In the genomic region with DNA sequence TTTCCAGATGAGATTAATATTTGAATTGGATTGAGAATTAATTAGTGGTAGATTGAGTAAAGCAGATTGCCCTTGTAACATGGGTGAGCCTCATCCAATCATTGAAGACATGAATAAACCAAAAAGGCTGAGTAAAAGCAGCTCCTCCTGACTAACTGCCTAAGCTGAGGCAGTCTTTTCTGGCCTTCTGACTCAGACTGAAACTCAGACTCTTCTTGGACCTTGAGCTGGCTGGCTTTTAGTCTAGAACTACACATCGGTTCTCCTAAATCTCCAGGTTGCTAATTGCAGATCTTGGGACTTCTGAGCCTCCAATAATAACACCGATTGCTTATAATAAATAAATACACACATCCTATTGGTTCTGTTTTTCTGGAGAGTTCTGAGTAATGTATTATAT, we compare ENCODE assay signal across 12 cellular contexts. TPM values are rescaled to one million over a fixed set of nuclear protein-coding genes. Genes with fewer than 3 reads are reported as not detected.
DNase-seq lines count a peak whose midpoint lies in the region; ATAC-seq, FAIRE-seq and TF ChIP-seq lines count a peak whose summit lies in the region.
"Had no signal": no experiment of that assay in that cellular context is flagged by ENCODE, and none has a peak within 500 bp of the region (broad histone marks: within the 10 kb centered on the region; RNA-seq: fewer than 3 reads in every experiment).

No MANE protein-coding gene starts in this region.

- no peaks in the 10 kb centered on the region for H3K9me3 Mint-ChIP-seq in activated CD8-positive, alpha-beta T cell treated with anti-CD3 and anti-CD28 coated beads for 36 hours
- H3K9me3 Mint-ChIP-seq in activated CD8-positive, alpha-beta T cell treated with anti-CD3 and anti-CD28 coated beads, Interleukin-2, amount 10 ng/mL, durations not matched to agents 7 days and 5 days (ENCODE audit: insufficient read depth), result no peaks in the 10 kb centered on the region

- no peak for DNase-seq in activated CD8-positive, alpha-beta T cell treated with anti-CD3 and anti-CD28 coated beads for 36 hours
- DNase-seq in activated CD8-positive, alpha-beta T cell treated with anti-CD3 and anti-CD28 coated beads, Interleukin-2, amount 10 ng/mL, durations not matched to agents 7 days and 5 days, result no peak
- DNase-seq in GM19239 (ENCODE audit: insufficient read length, low spot score) (peak; percentile 38), M059J (ENCODE audit: low read depth) (peak; percentile 26), iris pigment epithelial cell (ENCODE audit: low read depth) (peak; percentile 55), DMS153 (lab: John Stamatoyannopoulos, UW) (no peak), body of pancreas (no peak), NCI-H510A treated with DMSO at 0.1 percent for 48 hours (lab: John Stamatoyannopoulos, UW) (no peak)
- DNase-seq: ACHN; effector memory CD4-positive, alpha-beta T cell; mucosa of descending colon had no signal

- POLR2A ChIA-PET in activated CD8-positive, alpha-beta T cell treated with anti-CD3 and anti-CD28 coated beads for 36 hours (lab: Charles Lee), result no interaction called here
- POLR2A ChIA-PET in activated CD8-positive, alpha-beta T cell treated with anti-CD3 and anti-CD28 coated beads, Interleukin-2, amount 10 ng/mL, durations not matched to agents 7 days and 5 days (lab: Charles Lee), result no interaction called here

- FAIRE-seq in GM19239 (lab: Jason Lieb, UNC), result peak; percentile 11

- H3K36me3 ChIP-seq in body of pancreas (replicated peaks in 1 of 2; ENCODE audit: insufficient read depth in 1 of 2, low read depth in 2 of 2), result no peaks in the 10 kb centered on the region

- peak; percentile 65 for ATAC-seq in activated CD8-positive, alpha-beta T cell treated with anti-CD3 and anti-CD28 coated beads for 36 hours
- ATAC-seq in activated CD8-positive, alpha-beta T cell treated with anti-CD3 and anti-CD28 coated beads, Interleukin-2, amount 10 ng/mL, durations not matched to agents 7 days and 5 days, result no peak
- ATAC-seq in body of pancreas, result no peak
- ATAC-seq: mucosa of descending colon had no signal

- H3K36me3 Mint-ChIP-seq in activated CD8-positive, alpha-beta T cell treated with anti-CD3 and anti-CD28 coated beads for 36 hours (ENCODE audit: low read depth), result no peaks in the 10 kb centered on the region
- no peaks in the 10 kb centered on the region for H3K36me3 Mint-ChIP-seq in activated CD8-positive, alpha-beta T cell treated with anti-CD3 and anti-CD28 coated beads, Interleukin-2, amount 10 ng/mL, durations not matched to agents 7 days and 5 days (ENCODE audit: low read depth)

- no peak overlapping the region for H3K27ac ChIP-seq in body of pancreas

- 54 to 73% methylated on average over 2 of the region's 2 CpGs for WGBS in body of pancreas, 2 donors

- intact Hi-C loops in activated CD8-positive, alpha-beta T cell treated with anti-CD3 and anti-CD28 coated beads for 36 hours (cut with micrococcal nuclease), result no loop called here
- intact Hi-C loops in body of pancreas (cut with DNase I), result no loop called here

- peaks cover 20% of the 10 kb centered on the region for H3K4me1 ChIP-seq in body of pancreas

- no peaks in the 10 kb centered on the region for H3K27me3 Mint-ChIP-seq in activated CD8-positive, alpha-beta T cell treated with anti-CD3 and anti-CD28 coated beads for 36 hours
- H3K27me3 Mint-ChIP-seq in activated CD8-positive, alpha-beta T cell treated with anti-CD3 and anti-CD28 coated beads, Interleukin-2, amount 10 ng/mL, durations not matched to agents 7 days and 5 days (ENCODE audit: low read depth), result peaks cover 12% of the 10 kb centered on the region

- no peaks in the 10 kb centered on the region for H3K27me3 ChIP-seq in body of pancreas

- H3K4me3 Mint-ChIP-seq in activated CD8-positive, alpha-beta T cell treated with anti-CD3 and anti-CD28 coated beads for 36 hours, result no peak overlapping the region
- H3K4me3 Mint-ChIP-seq in activated CD8-positive, alpha-beta T cell treated with anti-CD3 and anti-CD28 coated beads, Interleukin-2, amount 10 ng/mL, durations not matched to agents 7 days and 5 days, result no peak overlapping the region

- no peak for TF ChIP-seq POLR2A in body of pancreas (IDR thresholded peaks at IDR 0.05)

- no peak for TF ChIP-seq CTCF in activated CD8-positive, alpha-beta T cell treated with anti-CD3 and anti-CD28 coated beads for 36 hours (IDR thresholded peaks at IDR 0.05)
- TF ChIP-seq CTCF in body of pancreas (IDR thresholded peaks at IDR 0.05), result no peak

- H3K4me1 Mint-ChIP-seq in activated CD8-positive, alpha-beta T cell treated with anti-CD3 and anti-CD28 coated beads for 36 hours (ENCODE audit: low read depth), result peaks cover 7% of the 10 kb centered on the region
- peaks cover 12% of the 10 kb centered on the region for H3K4me1 Mint-ChIP-seq in activated CD8-positive, alpha-beta T cell treated with anti-CD3 and anti-CD28 coated beads, Interleukin-2, amount 10 ng/mL, durations not matched to agents 7 days and 5 days (ENCODE audit: low read depth)

- CTCF ChIA-PET in activated CD8-positive, alpha-beta T cell treated with anti-CD3 and anti-CD28 coated beads for 36 hours (lab: Charles Lee), result interaction anchor here (0.7 to 8.9 kb wide), 8 partner anchors 11 to 87 kb away, joined by 3 to 81 read pairs (median 5); a partner anchor contains a TSS
- CTCF ChIA-PET in activated CD8-positive, alpha-beta T cell treated with anti-CD3 and anti-CD28 coated beads, Interleukin-2, amount 10 ng/mL, durations not matched to agents 7 days and 5 days (lab: Charles Lee), result interaction anchor here (1.1 to 7.1 kb wide), 7 partner anchors 11 to 87 kb away, joined by 4 to 77 read pairs (median 5); a partner anchor contains a TSS

- H3K9me3 ChIP-seq in body of pancreas, result no peaks in the 10 kb centered on the region
- H3K9me3 ChIP-seq: mucosa of descending colon had no signal

- H3K27ac Mint-ChIP-seq in activated CD8-positive, alpha-beta T cell treated with anti-CD3 and anti-CD28 coated beads for 36 hours, result no peak overlapping the region
- H3K27ac Mint-ChIP-seq in activated CD8-positive, alpha-beta T cell treated with anti-CD3 and anti-CD28 coated beads, Interleukin-2, amount 10 ng/mL, durations not matched to agents 7 days and 5 days, result no peak overlapping the region

- H3K4me3 ChIP-seq in body of pancreas, result no peak overlapping the region
- H3K4me3 ChIP-seq: mucosa of descending colon had no signal

RNA-seq across cellular contexts. Expression of a gene that starts 24.0 kb away (rescaled TPM):
- 100 to 1,000 TPM in 1 of 2 experiments, 10 to 100 TPM in 1; 96.2 to 100 TPM for total RNA-seq in activated CD8-positive, alpha-beta T cell treated with anti-CD3 and anti-CD28 coated beads for 36 hours
- total RNA-seq in activated CD8-positive, alpha-beta T cell treated with anti-CD3 and anti-CD28 coated beads, Interleukin-2, amount 10 ng/mL, durations not matched to agents 7 days and 5 days, result 10 to 100 TPM; 48.7 to 52.6 TPM
- 5.3 and 8.4 TPM in 2 replicates for total RNA-seq in M059J (2014; rRNA removed; shearing (Covaris generic))
- total RNA-seq in body of pancreas, result 10 to 100 TPM; 31.1 to 98.6 TPM

RNA-seq across cellular contexts. Expression of a gene that starts 35.6 kb away (rescaled TPM):
- total RNA-seq in activated CD8-positive, alpha-beta T cell treated with anti-CD3 and anti-CD28 coated beads for 36 hours, result 1 to 10 TPM; 2.3 to 3.2 TPM
- 1 to 10 TPM; 1.4 to 2.5 TPM for total RNA-seq in activated CD8-positive, alpha-beta T cell treated with anti-CD3 and anti-CD28 coated beads, Interleukin-2, amount 10 ng/mL, durations not matched to agents 7 days and 5 days
- 0.20 TPM in 1 of 2 replicates, not detected in the other for total RNA-seq in M059J (2014; rRNA removed; shearing (Covaris generic))
- total RNA-seq in body of pancreas, result 1 to 10 TPM in 1 of 2 donors, not detected in 1; 1.6 TPM
- total RNA-seq: LHCN-M2 had no signal

RNA-seq across cellular contexts. Expression of a gene that starts 49.3 kb away (rescaled TPM):
- 10 to 100 TPM; 84.5 to 95.6 TPM for total RNA-seq in activated CD8-positive, alpha-beta T cell treated with anti-CD3 and anti-CD28 coated beads for 36 hours
- total RNA-seq in activated CD8-positive, alpha-beta T cell treated with anti-CD3 and anti-CD28 coated beads, Interleukin-2, amount 10 ng/mL, durations not matched to agents 7 days and 5 days, result 100 to 1,000 TPM; 127 to 154 TPM
- total RNA-seq in M059J (2014; rRNA removed; shearing (Covaris generic)), result 60.5 and 97.2 TPM in 2 replicates
- 10 to 100 TPM; 37.4 to 50.8 TPM for total RNA-seq in body of pancreas

RNA-seq across cellular contexts. Expression of a gene that starts 56.0 kb away (rescaled TPM):
- total RNA-seq in activated CD8-positive, alpha-beta T cell treated with anti-CD3 and anti-CD28 coated beads for 36 hours, result 10 to 100 TPM; 58.3 to 67.6 TPM
- 100 to 1,000 TPM; 104 to 108 TPM for total RNA-seq in activated CD8-positive, alpha-beta T cell treated with anti-CD3 and anti-CD28 coated beads, Interleukin-2, amount 10 ng/mL, durations not matched to agents 7 days and 5 days
- 80.8 and 81.3 TPM in 2 replicates for total RNA-seq in M059J (2014; rRNA removed; shearing (Covaris generic))
- total RNA-seq in body of pancreas, result 10 to 100 TPM; 22.3 to 24.1 TPM

Comparison
In these comparisons a context has a peak if more than half of its experiments do, and no peak if none do; other contexts are left out.
1. DNase-seq: peak in GM19239 (single experiment), M059J (single experiment) and iris pigment epithelial cell (single experiment); none in activated CD8-positive, alpha-beta T cell treated with anti-CD3 and anti-CD28 coated beads for 36 hours (single experiment), activated CD8-positive, alpha-beta T cell treated with anti-CD3 and anti-CD28 coated beads, Interleukin-2, amount 10 ng/mL, durations not matched to agents 7 days and 5 days (single experiment), DMS153 (single experiment), body of pancreas (0 of 4) and NCI-H510A treated with DMSO at 0.1 percent for 48 hours (single experiment).